1 cellular context compared by ENCODE assay signal in genomic region chr12:108638997-108639822, GRCh38.
TF ChIP-seq lines count a peak whose summit lies in the region.

No MANE protein-coding gene starts in this region.

TF ChIP-seq in H1, 55 proteins besides CTCF, POLR2A, EP300 and RAD21:
- TF ChIP-seq ASH2L (IDR thresholded peaks at IDR 0.05; ENCODE audit: low read length) (no peak), SP4 (IDR thresholded peaks at IDR 0.05; ENCODE audit: low read length) (no peak), TAF7 (optimal IDR thresholded peaks at IDR 0.05; ENCODE audit: borderline replicate concordance, low read depth, low read length) (no peak), SAP30 (IDR thresholded peaks at IDR 0.05; ENCODE audit: insufficient read depth, insufficient replicate concordance, low read length) (no peak), TCF12 (IDR thresholded peaks at IDR 0.05; ENCODE audit: low read depth, low read length) (no peak), NANOG (IDR thresholded peaks at IDR 0.05; ENCODE audit: insufficient read depth, low read depth, low read length, poor library complexity, severe bottlenecking) (no peak), ATF2 (IDR thresholded peaks at IDR 0.05; ENCODE audit: low read length) (no peak), EZH2 (IDR thresholded peaks at IDR 0.05; ENCODE audit: low read depth, low read length, severe bottlenecking) (no peak), KDM4A (IDR thresholded peaks at IDR 0.05; ENCODE audit: low read depth, low read length, severe bottlenecking) (no peak), BCL11A (IDR thresholded peaks at IDR 0.05; ENCODE audit: low read depth in 2 of 2, low read length in 2 of 2) (no peak), HDAC2 (IDR thresholded peaks at IDR 0.05; ENCODE audit: borderline replicate concordance in 1 of 2, low read depth in 2 of 2, low read length in 2 of 2) (no peak)
